1 cellular context compared by ENCODE assay signal in genomic region chr12:57430931-57431566, GRCh38.
TF ChIP-seq lines count a peak whose summit lies in the region.

R3HDM2 (minus strand) TSS chr12:57431043; CDS start chr12:57310428, 120,615 bp downstream.

TF ChIP-seq in K562, 482 proteins besides CTCF, POLR2A, EP300 and RAD21 (continued from another document and continues in another):
- TF ChIP-seq NR2F6 (CRISPR knock-in tag; IDR thresholded peaks at IDR 0.05), result no peak
- no peak for TF ChIP-seq ZNF764 (CRISPR knock-in tag; IDR thresholded peaks at IDR 0.05; ENCODE audit: low read depth)
- peak in 1 of 2 experiments; percentile 52; a peak in 1 of 4 replicates for TF ChIP-seq ETV6 (IDR thresholded peaks at IDR 0.05; ENCODE audit: borderline replicate concordance in 1 of 2, low read depth in 2 of 2, low read length in 1 of 2)
- TF ChIP-seq ETV6 (CRISPR knock-in tag; IDR thresholded peaks at IDR 0.05; ENCODE audit: borderline replicate concordance), result peak; percentile 96; the same call in 1 of the 2 replicates
- peak in 1 of 2 experiments; percentile 52; a peak in 1 of 4 replicates for TF ChIP-seq TRIM24 (IDR thresholded peaks at IDR 0.05)
- TF ChIP-seq ZNF124 (CRISPR knock-in tag; IDR thresholded peaks at IDR 0.05), result peak; percentile 83; the same call in 1 of the 2 replicates
- TF ChIP-seq KDM5B (IDR thresholded peaks at IDR 0.05; ENCODE audit: insufficient replicate concordance, low read depth, low read length), result peak; percentile 86
- no peak for TF ChIP-seq TAF7 (tag; IDR thresholded peaks at IDR 0.05)
- TF ChIP-seq SRSF1 (IDR thresholded peaks at IDR 0.05; ENCODE audit: low read depth, low read length), result no peak
- TF ChIP-seq KDM1A (IDR thresholded peaks at IDR 0.05), result no peak
- no peak for TF ChIP-seq CHD7 (IDR thresholded peaks at IDR 0.05; ENCODE audit: low read depth, low read length)
- no peak for TF ChIP-seq ETS2 (tag; IDR thresholded peaks at IDR 0.05; ENCODE audit: borderline replicate concordance, poor library complexity, severe bottlenecking)
- no peak for TF ChIP-seq KLF6 (CRISPR knock-in tag; IDR thresholded peaks at IDR 0.05; ENCODE audit: borderline replicate concordance)
- no peak for TF ChIP-seq ARID2 (IDR thresholded peaks at IDR 0.05)
- no peak for TF ChIP-seq SFPQ (IDR thresholded peaks at IDR 0.05; ENCODE audit: low read depth, low read length)
- no peak for TF ChIP-seq ZNF274 (IDR thresholded peaks at IDR 0.05; ENCODE audit: borderline replicate concordance, low read depth, low read length)
- TF ChIP-seq TFE3 (CRISPR knock-in tag; IDR thresholded peaks at IDR 0.05), result no peak
- no peak for TF ChIP-seq AFF1 (IDR thresholded peaks at IDR 0.05; ENCODE audit: low read depth in 1 of 2, partially characterized antibody in 2 of 2)
- TF ChIP-seq FOXJ3 (CRISPR knock-in tag; IDR thresholded peaks at IDR 0.05), result no peak
- peak; percentile 81 for TF ChIP-seq JUND (IDR thresholded peaks at IDR 0.05; ENCODE audit: borderline replicate concordance, low read depth, low read length)
- TF ChIP-seq JUND (tag; IDR thresholded peaks at IDR 0.05; ENCODE audit: borderline replicate concordance, low read depth, low read length), result peak; percentile 43; the same call in 1 of the 3 replicates
- peak in 1 of 2 experiments; percentile 66; a peak in 2 of 4 replicates for TF ChIP-seq SRF (CRISPR knock-in tag; IDR thresholded peaks at IDR 0.05)
- no peak for TF ChIP-seq DLX4 (CRISPR knock-in tag; IDR thresholded peaks at IDR 0.05)
- TF ChIP-seq ZNF609 (CRISPR knock-in tag; IDR thresholded peaks at IDR 0.05; ENCODE audit: borderline replicate concordance), result peak; percentile 97
- peak; percentile 7 for TF ChIP-seq ZNF512 (tag; IDR thresholded peaks at IDR 0.05)
- no peak for TF ChIP-seq PTRF (tag; IDR thresholded peaks at IDR 0.05)
